ENCODE assay signal across 30 cellular contexts in the genomic region with DNA sequence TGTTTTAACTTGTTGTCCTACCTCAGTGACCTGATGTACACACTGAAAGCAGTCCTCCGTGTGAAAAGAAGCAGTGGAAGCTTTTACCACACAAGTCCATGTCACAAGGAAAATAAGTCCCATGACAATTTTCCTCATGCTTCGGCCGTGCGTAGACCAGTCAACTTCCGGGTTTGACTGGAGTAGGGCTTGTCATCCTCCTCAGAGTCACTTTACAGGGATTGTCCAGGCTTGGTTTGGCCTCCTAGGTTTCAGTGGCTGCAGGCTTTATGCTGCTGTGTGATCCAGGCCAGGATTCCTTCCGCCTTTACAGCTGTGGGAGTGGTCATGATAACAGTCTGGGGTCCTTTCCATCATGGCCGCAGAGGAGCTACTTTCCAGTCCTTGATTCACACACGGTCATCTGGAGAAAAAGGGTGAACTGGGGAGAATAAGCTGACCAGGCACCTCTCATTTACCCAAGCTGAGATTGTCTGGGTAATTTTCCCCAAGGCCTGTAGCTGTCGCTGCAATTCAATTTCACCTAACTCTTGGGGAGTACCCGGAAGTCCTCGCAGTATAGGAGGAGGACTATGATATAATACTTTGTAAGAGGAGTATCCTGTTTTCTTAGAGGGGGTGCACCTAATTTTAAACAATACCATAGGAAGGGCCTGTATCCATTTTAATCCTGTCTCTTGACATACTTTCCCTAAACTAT.
DNase-seq lines count a peak whose midpoint lies in the region; ATAC-seq, FAIRE-seq and TF ChIP-seq lines count a peak whose summit lies in the region.
"Had no signal": no experiment of that assay in that cellular context is flagged by ENCODE, and none has a peak within 500 bp of the region (broad histone marks: within the 10 kb centered on the region; RNA-seq: fewer than 3 reads in every experiment).

No MANE protein-coding gene starts in this region.

- peak in 1 of 2 experiments; percentile 22 for DNase-seq in A549 (ENCODE audit: low read depth in 1 of 2, low spot score in 1 of 2)
- peak; percentile 88 for DNase-seq in DMS53 (lab: John Stamatoyannopoulos, UW)
- DNase-seq in NCI-H510A (lab: John Stamatoyannopoulos, UW): peak; percentile 19
- DNase-seq in GM12892 (ENCODE audit: insufficient read length): no peak
- DNase-seq in brain microvascular endothelial cell: no peak
- DNase-seq in SW480 (ENCODE audit: low spot score): no peak
- DNase-seq: activated CD4-positive, alpha-beta T cell treated with anti-CD3 and anti-CD28 coated beads, Interleukin-2, amount 10 ng/mL, durations not matched to agents 7 days and 5 days; activated naive CD8-positive, alpha-beta T cell treated with anti-CD3 and anti-CD28 coated beads for 36 hours; anterior cingulate cortex; colonic mucosa; DND-41; effector CD8-positive, alpha-beta T cell; GF-D8; hypothalamus; KG1; left cardiac atrium; MG63; nephron progenitor cell; ovary; Peyer's patch; retina; SIG-M5 had no signal

- H3K9me3 ChIP-seq in A549: no peaks in the 10 kb centered on the region
- H3K9me3 ChIP-seq: colonic mucosa, gastroesophageal sphincter, MG63, ovary, Peyer's patch had no signal

- in situ Hi-C loops in brain microvascular endothelial cell (cut with HindIII; ENCODE audit: low pct_ligation_motif_present, low sequenced_read_pairs): no loop called here

- TF ChIP-seq EP300 in A549 (IDR thresholded peaks at IDR 0.05): no peak

- 22% methylated on average over 6 of the region's 11 CpGs for WGBS in A549 (ENCODE audit: missing lambda C conversion rate)

- 0 out of 5 replicates have a peak, but pooled peaks of 1 of the 2 experiments have one; percentile 18 for TF ChIP-seq RAD21 in A549 (conservative IDR thresholded peaks at IDR 0.05 in 1 of 2, IDR thresholded peaks at IDR 0.05 in 1 of 2)

- TF ChIP-seq CTCF in A549 (IDR thresholded peaks at IDR 0.05): no peak
- TF ChIP-seq CTCF in brain microvascular endothelial cell (IDR thresholded peaks at IDR 0.05; ENCODE audit: low read depth, low read length, missing control alignments): no peak

- H3K4me1 ChIP-seq in A549: no peaks in the 10 kb centered on the region
- H3K4me1 ChIP-seq: colonic mucosa, gastroesophageal sphincter, Peyer's patch had no signal

- TF ChIP-seq POLR2A in A549 (IDR thresholded peaks at IDR 0.05; ENCODE audit: low read length) (no peak), GM12892 (IDR thresholded peaks at IDR 0.05; ENCODE audit: low read depth, low read length) (no peak)

- H3K36me3 ChIP-seq in brain microvascular endothelial cell (replicated peaks): no peaks in the 10 kb centered on the region
- H3K36me3 ChIP-seq: cardiac muscle cell, colonic mucosa, gastroesophageal sphincter, MG63, ovary, Peyer's patch had no signal

- H3K4me2 ChIP-seq in A549: no peak overlapping the region

- no peaks in the 10 kb centered on the region for H3K27me3 ChIP-seq in brain microvascular endothelial cell (replicated peaks)
- H3K27me3 ChIP-seq: cardiac muscle cell, colonic mucosa, gastroesophageal sphincter, MG63, ovary, Peyer's patch had no signal

- H3K4me3 ChIP-seq in A549 (no peak overlapping the region), brain microvascular endothelial cell (ENCODE audit: low read depth, low read length) (no peak overlapping the region)
- H3K4me3 ChIP-seq: cardiac muscle cell, colonic mucosa, gastroesophageal sphincter, MG63, ovary, Peyer's patch had no signal

- POLR2A ChIA-PET in A549 (lab: Yijun Ruan, JAX): no interaction called here

- FAIRE-seq in A549 (lab: Jason Lieb, UNC) (peak; percentile 18), colon (lab: Jason Lieb, UNC) (peak; percentile 43), GM12892 (lab: Jason Lieb, UNC) (no peak)
- FAIRE-seq: H1 had no signal

- ATAC-seq in A549 (no peak), GM18511 (IDR thresholded peaks at IDR 0.05; ENCODE audit: unreplicated experiment) (no peak)
- ATAC-seq: gastroesophageal sphincter; left cardiac atrium; stimulated activated memory B cell treated with anti-CD40 and anti-IgM and Interleukin-4, amounts not matched to agents 10 μg/mL and 1 μg/mL and 100 μg/mL, for 72 hours; WTC11 had no signal

- H3K27ac ChIP-seq in A549: no peak overlapping the region
- no peak overlapping the region for H3K27ac ChIP-seq in brain microvascular endothelial cell
- H3K27ac ChIP-seq: cardiac muscle cell, colonic mucosa, gastroesophageal sphincter, HL-60, ovary, Peyer's patch had no signal

- CTCF ChIA-PET in A549 (lab: Yijun Ruan, JAX): no interaction called here

TF ChIP-seq in A549, 52 proteins besides CTCF, POLR2A, EP300 and RAD21:
- TF ChIP-seq NR3C1 (IDR thresholded peaks at IDR 0.05) (no peak), HDAC2 (IDR thresholded peaks at IDR 0.05) (no peak), FOSL2 (IDR thresholded peaks at IDR 0.05) (no peak), FOSL2 (CRISPR knock-in tag; IDR thresholded peaks at IDR 0.05) (no peak)

Comparison
In these comparisons a context has a peak if more than half of its experiments do, and no peak if none do; other contexts are left out.
1. DNase-seq: peak in DMS53 (single experiment) and NCI-H510A (single experiment); none in GM12892 (single experiment), brain microvascular endothelial cell (single experiment) and SW480 (single experiment).